8 cellular contexts compared by ENCODE assay signal in genomic region chr3:159839561-159840379, GRCh38. TPM values are rescaled to one million over a fixed set of nuclear protein-coding genes. Genes with fewer than 3 reads are reported as not detected.
DNase-seq lines count a peak whose midpoint lies in the region; ATAC-seq and TF ChIP-seq lines count a peak whose summit lies in the region.

Gene SCHIP1, plus strand, starts transcription at chr3:159839861.

- DNase-seq in activated CD8-positive, alpha-beta memory T cell treated with anti-CD3 and anti-CD28 coated beads, Interleukin-2, amount 50 U/mL, for 48 hours, result peak; percentile 51
- DNase-seq in activated CD8-positive, alpha-beta memory T cell treated with anti-CD3 and anti-CD28 coated beads, Interleukin-2, amount 10 ng/mL, durations not matched to agents 7 days and 5 days, result no peak
- peak; percentile 88 for DNase-seq in glutamatergic neuron
- no peak for DNase-seq in omental fat pad (ENCODE audit: low spot score)
- DNase-seq in T1000 (lab: John Stamatoyannopoulos, UW), result no peak
- DNase-seq in KBM-7, result no peak

- peak within 1 kb of the TSS; percentile 47 for H3K9ac ChIP-seq in OCI-LY3 (ENCODE audit: low read length)

- no peak within 1 kb of the TSS for H3K4me3 Mint-ChIP-seq in activated CD8-positive, alpha-beta memory T cell treated with anti-CD3 and anti-CD28 coated beads, Interleukin-2, amount 10 ng/mL, durations not matched to agents 7 days and 5 days
- peak within 1 kb of the TSS; percentile 96 for H3K4me3 Mint-ChIP-seq in glutamatergic neuron (ENCODE audit: unreplicated experiment)

- peaks cover 9% of the 10 kb centered on the region for H3K4me1 ChIP-seq in OCI-LY3 (ENCODE audit: low read length)

- ATAC-seq in activated CD8-positive, alpha-beta memory T cell treated with anti-CD3 and anti-CD28 coated beads, Interleukin-2, amount 10 ng/mL, durations not matched to agents 7 days and 5 days, result no peak
- peak; percentile 24 for ATAC-seq in omental fat pad (ENCODE audit: low FRiP score)
- no peak for ATAC-seq in GM19324 (IDR thresholded peaks at IDR 0.05; ENCODE audit: low FRiP score, unreplicated experiment)

- H3K4me1 Mint-ChIP-seq in activated CD8-positive, alpha-beta memory T cell treated with anti-CD3 and anti-CD28 coated beads, Interleukin-2, amount 10 ng/mL, durations not matched to agents 7 days and 5 days, result peaks cover 2% of the 10 kb centered on the region
- H3K4me1 Mint-ChIP-seq in glutamatergic neuron (ENCODE audit: low read depth, unreplicated experiment), result peaks cover 29% of the 10 kb centered on the region

- TF ChIP-seq CTCF in OCI-LY3 (IDR thresholded peaks at IDR 0.05; ENCODE audit: low read depth, low read length) (no peak), glutamatergic neuron (IDR thresholded peaks at IDR 0.05; ENCODE audit: partially characterized antibody, unreplicated experiment) (no peak), omental fat pad (IDR thresholded peaks at IDR 0.05) (no peak)

- H3K36me3 ChIP-seq in OCI-LY3 (replicated peaks; ENCODE audit: low read depth, low read length), result no peaks in the 10 kb centered on the region

- H3K9me3 ChIP-seq in OCI-LY3 (ENCODE audit: insufficient read depth, low read length), result no peaks in the 10 kb centered on the region

- no peak within 1 kb of the TSS for H3K27ac ChIP-seq in OCI-LY3 (ENCODE audit: low read length)

- H4K20me1 ChIP-seq in OCI-LY3 (ENCODE audit: insufficient read depth, low read length), result no peaks in the 10 kb centered on the region

- H3K4me2 ChIP-seq in OCI-LY3 (ENCODE audit: low read length), result peak within 1 kb of the TSS; percentile 68

- in situ Hi-C loops in KBM-7 (cut with MboI; ENCODE audit: low pct_unique_long_range_greater_than_20kb, low sequenced_read_pairs), result no loop called here

- H3K36me3 Mint-ChIP-seq in activated CD8-positive, alpha-beta memory T cell treated with anti-CD3 and anti-CD28 coated beads, Interleukin-2, amount 10 ng/mL, durations not matched to agents 7 days and 5 days, result no peaks in the 10 kb centered on the region
- no peaks in the 10 kb centered on the region for H3K36me3 Mint-ChIP-seq in glutamatergic neuron (ENCODE audit: unreplicated experiment)

- H2AFZ ChIP-seq in OCI-LY3 (ENCODE audit: low read depth, low read length), result peak within 1 kb of the TSS; percentile 69

- H3K9me3 Mint-ChIP-seq in activated CD8-positive, alpha-beta memory T cell treated with anti-CD3 and anti-CD28 coated beads, Interleukin-2, amount 10 ng/mL, durations not matched to agents 7 days and 5 days (ENCODE audit: low read depth), result no peaks in the 10 kb centered on the region
- H3K9me3 Mint-ChIP-seq in glutamatergic neuron (ENCODE audit: unreplicated experiment), result peaks cover 7% of the 10 kb centered on the region

- no peak within 1 kb of the TSS for H3K27ac Mint-ChIP-seq in activated CD8-positive, alpha-beta memory T cell treated with anti-CD3 and anti-CD28 coated beads, Interleukin-2, amount 10 ng/mL, durations not matched to agents 7 days and 5 days
- peak within 1 kb of the TSS; percentile 95 for H3K27ac Mint-ChIP-seq in glutamatergic neuron (ENCODE audit: unreplicated experiment)

- H3K79me2 ChIP-seq in OCI-LY3 (ENCODE audit: low read length), result no peaks in the 10 kb centered on the region

- peak within 1 kb of the TSS; percentile 75 for H3K4me3 ChIP-seq in OCI-LY3 (ENCODE audit: low read length)

- CTCF ChIA-PET in activated CD8-positive, alpha-beta memory T cell treated with anti-CD3 and anti-CD28 coated beads, Interleukin-2, amount 10 ng/mL, durations not matched to agents 7 days and 5 days (lab: Charles Lee), result interaction anchor here (0.7 to 1.0 kb wide), 2 partner anchors 11 to 79 kb away, joined by 4 to 5 read pairs; no protein-coding TSS in a partner anchor

- no peaks in the 10 kb centered on the region; the same call in 1 of the 2 replicates for H3K27me3 ChIP-seq in OCI-LY3 (ENCODE audit: low read depth, low read length)

- peaks cover 44% of the 10 kb centered on the region for H3K27me3 Mint-ChIP-seq in activated CD8-positive, alpha-beta memory T cell treated with anti-CD3 and anti-CD28 coated beads, Interleukin-2, amount 10 ng/mL, durations not matched to agents 7 days and 5 days
- H3K27me3 Mint-ChIP-seq in glutamatergic neuron (ENCODE audit: unreplicated experiment), result no peaks in the 10 kb centered on the region

RNA-seq across cellular contexts. Expression of gene SCHIP1, which starts in this region (rescaled TPM):
- total RNA-seq in activated CD8-positive, alpha-beta memory T cell treated with anti-CD3 and anti-CD28 coated beads, Interleukin-2, amount 10 ng/mL, durations not matched to agents 7 days and 5 days, result under 1 TPM; 0.23 to 0.41 TPM
- total RNA-seq in glutamatergic neuron (ENCODE audit: unreplicated experiment), result 76.3 TPM
- total RNA-seq in omental fat pad, result 10 to 100 TPM in 1 of 4 donors, 1 to 10 TPM in 3; 2.7 to 13.9 (median 6.0) TPM

Comparison
In these comparisons a context has a peak if more than half of its experiments do, and no peak if none do; other contexts are left out.
1. DNase-seq: peak in activated CD8-positive, alpha-beta memory T cell treated with anti-CD3 and anti-CD28 coated beads, Interleukin-2, amount 50 U/mL, for 48 hours (single experiment) and glutamatergic neuron (single experiment); none in activated CD8-positive, alpha-beta memory T cell treated with anti-CD3 and anti-CD28 coated beads, Interleukin-2, amount 10 ng/mL, durations not matched to agents 7 days and 5 days (single experiment), omental fat pad (single experiment), T1000 (single experiment) and KBM-7 (single experiment).